In the genomic region with DNA sequence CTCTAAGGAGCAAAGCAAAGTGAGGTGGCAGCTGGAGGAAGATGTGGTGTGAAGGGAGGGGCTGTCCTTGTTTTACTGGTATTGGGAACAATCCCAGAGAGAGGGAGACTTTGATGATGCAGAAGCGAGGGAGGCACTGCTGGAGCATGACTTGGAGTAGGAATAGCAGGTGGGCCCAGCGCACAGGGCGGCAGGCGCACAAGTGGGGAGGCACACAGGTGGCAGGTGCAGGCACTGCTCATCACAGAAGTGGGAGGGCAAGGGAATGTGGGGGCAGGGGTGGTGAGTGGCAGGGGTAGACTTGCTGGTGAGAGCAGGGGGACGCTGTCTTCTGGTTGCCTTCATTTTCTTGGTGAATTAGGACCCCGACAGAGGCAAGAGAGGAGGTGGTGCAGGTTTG, we compare ENCODE assay signal across 20 cellular contexts.
"Had no signal": no experiment of that assay in that cellular context is flagged by ENCODE, and none has a peak within 500 bp of the region (broad histone marks: within the 10 kb centered on the region; RNA-seq: fewer than 3 reads in every experiment).

No MANE protein-coding gene starts in this region.

- H3K9me3 ChIP-seq: body of pancreas, esophagus squamous epithelium, ovary, testis, upper lobe of left lung had no signal

- H3K4me1 ChIP-seq: body of pancreas, esophagus squamous epithelium, upper lobe of left lung had no signal

- H3K36me3 ChIP-seq: ovary had no signal

- H3K9me3 Mint-ChIP-seq: activated CD4-positive, alpha-beta T cell treated with anti-CD3 and anti-CD28 coated beads, Interleukin-2, amount 10 ng/mL, durations not matched to agents 7 days and 5 days; activated naive CD8-positive, alpha-beta T cell treated with anti-CD3 and anti-CD28 coated beads, Interleukin-2, amount 10 ng/mL, durations not matched to agents 7 days and 5 days; stimulated activated memory B cell treated with anti-CD40 and anti-IgM and Interleukin-4, amounts not matched to agents 10 μg/mL and 1 μg/mL and 100 μg/mL, for 72 hours had no signal

- H3K4me3 ChIP-seq: body of pancreas, esophagus squamous epithelium, ovary, smooth muscle cell, testis, upper lobe of left lung had no signal

- H3K4me3 Mint-ChIP-seq: activated CD4-positive, alpha-beta T cell treated with anti-CD3 and anti-CD28 coated beads, Interleukin-2, amount 10 ng/mL, durations not matched to agents 7 days and 5 days; activated CD8-positive, alpha-beta T cell treated with anti-CD3 and anti-CD28 coated beads, Interleukin-2, amount 10 ng/mL, durations not matched to agents 7 days and 5 days; activated naive CD8-positive, alpha-beta T cell treated with anti-CD3 and anti-CD28 coated beads, Interleukin-2, amount 10 ng/mL, durations not matched to agents 7 days and 5 days; stimulated activated memory B cell treated with anti-CD40 and anti-IgM and Interleukin-4, amounts not matched to agents 10 μg/mL and 1 μg/mL and 100 μg/mL, for 72 hours had no signal

- DNase-seq: activated CD4-positive, alpha-beta T cell treated with anti-CD3 and anti-CD28 coated beads, Interleukin-2, amount 10 ng/mL, durations not matched to agents 7 days and 5 days; activated CD8-positive, alpha-beta memory T cell treated with anti-CD3 and anti-CD28 coated beads, Interleukin-2, amount 50 U/mL, for 48 hours; activated CD8-positive, alpha-beta T cell treated with anti-CD3 and anti-CD28 coated beads, Interleukin-2, amount 10 ng/mL, durations not matched to agents 7 days and 5 days; activated naive CD8-positive, alpha-beta T cell treated with anti-CD3 and anti-CD28 coated beads, Interleukin-2, amount 10 ng/mL, durations not matched to agents 7 days and 5 days; amygdala; body of pancreas; cortex of kidney; effector CD8-positive, alpha-beta T cell; esophagus squamous epithelium; left ventricle myocardium superior; ovary; stimulated activated CD4-positive, alpha-beta T cell treated with anti-CD3 and anti-CD28 coated beads, Interleukin-4, amount 100 ng/mL, for 24 hours; T-helper 1 cell; T-helper 9 cell; testis had no signal

- H3K4me2 ChIP-seq: smooth muscle cell had no signal

- H3K4me1 Mint-ChIP-seq: activated CD4-positive, alpha-beta T cell treated with anti-CD3 and anti-CD28 coated beads, Interleukin-2, amount 10 ng/mL, durations not matched to agents 7 days and 5 days; activated naive CD8-positive, alpha-beta T cell treated with anti-CD3 and anti-CD28 coated beads, Interleukin-2, amount 10 ng/mL, durations not matched to agents 7 days and 5 days; stimulated activated memory B cell treated with anti-CD40 and anti-IgM and Interleukin-4, amounts not matched to agents 10 μg/mL and 1 μg/mL and 100 μg/mL, for 72 hours had no signal

- H3K27me3 ChIP-seq: body of pancreas, esophagus squamous epithelium, ovary, testis, upper lobe of left lung had no signal

- H3K27ac Mint-ChIP-seq: activated CD4-positive, alpha-beta T cell treated with anti-CD3 and anti-CD28 coated beads, Interleukin-2, amount 10 ng/mL, durations not matched to agents 7 days and 5 days; activated CD8-positive, alpha-beta T cell treated with anti-CD3 and anti-CD28 coated beads, Interleukin-2, amount 10 ng/mL, durations not matched to agents 7 days and 5 days; activated naive CD8-positive, alpha-beta T cell treated with anti-CD3 and anti-CD28 coated beads, Interleukin-2, amount 10 ng/mL, durations not matched to agents 7 days and 5 days; stimulated activated memory B cell treated with anti-CD40 and anti-IgM and Interleukin-4, amounts not matched to agents 10 μg/mL and 1 μg/mL and 100 μg/mL, for 72 hours had no signal

- H3K27me3 Mint-ChIP-seq: activated CD4-positive, alpha-beta T cell treated with anti-CD3 and anti-CD28 coated beads, Interleukin-2, amount 10 ng/mL, durations not matched to agents 7 days and 5 days; activated naive CD8-positive, alpha-beta T cell treated with anti-CD3 and anti-CD28 coated beads, Interleukin-2, amount 10 ng/mL, durations not matched to agents 7 days and 5 days; stimulated activated memory B cell treated with anti-CD40 and anti-IgM and Interleukin-4, amounts not matched to agents 10 μg/mL and 1 μg/mL and 100 μg/mL, for 72 hours had no signal

- ATAC-seq: activated CD4-positive, CD25-positive, alpha-beta regulatory T cell treated with anti-CD3 and anti-CD28 coated beads, Interleukin-2, amount 50 U/mL, for 24 hours; activated CD8-positive, alpha-beta T cell treated with anti-CD3 and anti-CD28 coated beads, Interleukin-2, amount 10 ng/mL, durations not matched to agents 7 days and 5 days; body of pancreas; sciatic nerve; stimulated activated memory B cell treated with anti-CD40 and anti-IgM and Interleukin-4, amounts not matched to agents 10 μg/mL and 1 μg/mL and 100 μg/mL, for 72 hours had no signal

- H3K27ac ChIP-seq: body of pancreas, esophagus squamous epithelium, ovary, testis, upper lobe of left lung had no signal
